Comparison of ENCODE assay signal across 16 cellular contexts in genomic region chr15:31615643-31616415, GRCh38.
A peak's percentile ranks its signal among the peaks of the same experiment; 100 is the strongest.
DNase-seq lines count a peak whose midpoint lies in the region; ATAC-seq lines count a peak whose summit lies in the region.
"Had no signal": no experiment of that assay in that cellular context is flagged by ENCODE, and none has a peak within 500 bp of the region (broad histone marks: within the 10 kb centered on the region; RNA-seq: fewer than 3 reads in every experiment).

No MANE protein-coding gene starts in this region.

- no peak overlapping the region for H3K27ac Mint-ChIP-seq in stimulated activated memory B cell treated with anti-CD40 and anti-IgM and Interleukin-4, amounts not matched to agents 10 μg/mL and 1 μg/mL and 100 μg/mL, for 72 hours
- H3K27ac Mint-ChIP-seq: B cell; CD4-positive, CD25-positive, alpha-beta regulatory T cell; CD8-positive, alpha-beta T cell had no signal

- no peak overlapping the region for H3K4me3 Mint-ChIP-seq in stimulated activated memory B cell treated with anti-CD40 and anti-IgM and Interleukin-4, amounts not matched to agents 10 μg/mL and 1 μg/mL and 100 μg/mL, for 72 hours
- H3K4me3 Mint-ChIP-seq: B cell; CD4-positive, CD25-positive, alpha-beta regulatory T cell; CD8-positive, alpha-beta T cell had no signal

- H3K27me3 Mint-ChIP-seq in stimulated activated memory B cell treated with anti-CD40 and anti-IgM and Interleukin-4, amounts not matched to agents 10 μg/mL and 1 μg/mL and 100 μg/mL, for 72 hours, result no peaks in the 10 kb centered on the region
- H3K27me3 Mint-ChIP-seq: B cell had no signal

- in situ Hi-C loops in G401 (cut with HindIII; ENCODE audit: low sequenced_read_pairs), result no loop called here

- ATAC-seq in stimulated activated memory B cell treated with anti-CD40 and anti-IgM and Interleukin-4, amounts not matched to agents 10 μg/mL and 1 μg/mL and 100 μg/mL, for 72 hours, result peak; percentile 16
- ATAC-seq: CD8-positive, alpha-beta T cell had no signal

- H3K9me3 Mint-ChIP-seq in stimulated activated memory B cell treated with anti-CD40 and anti-IgM and Interleukin-4, amounts not matched to agents 10 μg/mL and 1 μg/mL and 100 μg/mL, for 72 hours, result peaks cover 11% of the 10 kb centered on the region

- no peaks in the 10 kb centered on the region for H3K4me1 Mint-ChIP-seq in stimulated activated memory B cell treated with anti-CD40 and anti-IgM and Interleukin-4, amounts not matched to agents 10 μg/mL and 1 μg/mL and 100 μg/mL, for 72 hours
- H3K4me1 Mint-ChIP-seq: B cell; CD4-positive, CD25-positive, alpha-beta regulatory T cell had no signal

- H3K36me3 Mint-ChIP-seq in stimulated activated memory B cell treated with anti-CD40 and anti-IgM and Interleukin-4, amounts not matched to agents 10 μg/mL and 1 μg/mL and 100 μg/mL, for 72 hours, result no peaks in the 10 kb centered on the region
- H3K36me3 Mint-ChIP-seq: CD4-positive, CD25-positive, alpha-beta regulatory T cell; CD8-positive, alpha-beta T cell had no signal

- DNase-seq in DMS 273 (lab: John Stamatoyannopoulos, UW; ENCODE audit: unreplicated experiment) (peak; percentile 10), DMS 273 treated with DMSO at 0.1 percent for 48 hours (lab: John Stamatoyannopoulos, UW) (no peak), G401 (ENCODE audit: low spot score) (peak; percentile 76), cerebellum (ENCODE audit: low spot score) (peak; percentile 55), NCI-H526 (lab: John Stamatoyannopoulos, UW) (no peak), amygdala (lab: John Stamatoyannopoulos, UW) (no peak)
- DNase-seq in activated naive CD4-positive, alpha-beta T cell treated with Interleukin-2 at 50 U/mL for 16 hours, result no peak
- DNase-seq: Caco-2; CD4-positive, CD25-positive, alpha-beta regulatory T cell; CD8-positive, alpha-beta T cell; DMS53; DMS79 treated with DMSO at 0.1 percent for 48 hours; GOT3; HCEC 1CT had no signal

Comparison
In these comparisons a context has a peak if more than half of its experiments do, and no peak if none do; other contexts are left out.
1. DNase-seq: peak in DMS 273 (single experiment), G401 (single experiment) and cerebellum (single experiment); none in DMS 273 treated with DMSO at 0.1 percent for 48 hours (single experiment), NCI-H526 (0 of 2), activated naive CD4-positive, alpha-beta T cell treated with Interleukin-2 at 50 U/mL for 16 hours (single experiment) and amygdala (0 of 56).